In the genomic region with DNA sequence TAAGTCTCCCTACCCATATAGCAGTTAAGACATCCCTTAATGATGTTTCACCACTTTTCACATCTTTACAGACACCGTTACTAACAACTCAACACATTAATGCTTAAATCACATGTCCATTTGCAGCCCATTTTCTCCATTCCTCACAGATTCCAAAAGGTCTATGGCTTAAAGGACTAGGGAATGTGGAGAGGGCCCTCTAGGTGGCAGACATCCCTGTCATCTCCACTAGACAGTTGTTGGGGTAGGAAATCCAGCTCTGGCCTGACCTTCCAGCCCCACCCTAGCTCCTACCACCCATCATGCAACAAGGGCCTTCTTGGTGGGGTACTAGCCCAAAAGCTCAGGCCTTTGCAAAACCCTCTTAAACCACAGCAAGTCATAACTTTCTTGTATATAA, we compare ENCODE assay signal across 19 cellular contexts. TPM values are rescaled to one million over a fixed set of nuclear protein-coding genes. Genes with fewer than 3 reads are reported as not detected.
DNase-seq lines count a peak whose midpoint lies in the region; ATAC-seq, FAIRE-seq and TF ChIP-seq lines count a peak whose summit lies in the region.
"Had no signal": no experiment of that assay in that cellular context is flagged by ENCODE, and none has a peak within 500 bp of the region (broad histone marks: within the 10 kb centered on the region; RNA-seq: fewer than 3 reads in every experiment).

No MANE protein-coding gene starts in this region.

- no peak overlapping the region for H3K27ac ChIP-seq in A549
- H3K27ac ChIP-seq: GM23248, thyroid gland had no signal

- TF ChIP-seq RAD21 in A549 (conservative IDR thresholded peaks at IDR 0.05 in 1 of 2, IDR thresholded peaks at IDR 0.05 in 1 of 2): peak in 1 of 2 experiments; percentile 29; a peak in 1 of 5 replicates

- CTCF ChIA-PET in A549 (lab: Yijun Ruan, JAX): interaction anchor here (0.6 to 2.1 kb wide), 7 partner anchors 9 to 378 kb away, joined by 3 to 5 read pairs (median 3); no protein-coding TSS in a partner anchor

- H3K9me3 ChIP-seq in A549: no peaks in the 10 kb centered on the region
- H3K9me3 ChIP-seq: thyroid gland had no signal

- H3K4me3 ChIP-seq in A549 (no peak overlapping the region), fibroblast of pulmonary artery (replicated peaks; ENCODE audit: low read depth, low read length) (no peak overlapping the region)
- H3K4me3 ChIP-seq: GM23248, thyroid gland had no signal

- TF ChIP-seq EP300 in A549 (IDR thresholded peaks at IDR 0.05): no peak

- WGBS in A549 (ENCODE audit: missing lambda C conversion rate): 26% methylated on average over 1 of the region's 1 CpG

- ATAC-seq in A549 (peak; percentile 74 to 86; a peak in 5 of 6 replicates), HG02973 (IDR thresholded peaks at IDR 0.05; ENCODE audit: unreplicated experiment) (no peak), GM19035 (IDR thresholded peaks at IDR 0.05; ENCODE audit: unreplicated experiment) (no peak)
- no peak for ATAC-seq in stimulated activated naive CD8-positive, alpha-beta T cell treated with anti-CD3 and anti-CD28 coated beads, Interleukin-15, Interleukin-2, amounts not matched to agents 100 U/mL and 50 U/mL, for 24 hours

- TF ChIP-seq CTCF in A549 (IDR thresholded peaks at IDR 0.05) (peak; percentile 23; the same call in 1 of the 3 replicates), D721Med (IDR thresholded peaks at IDR 0.05; ENCODE audit: insufficient read depth, missing control alignments) (peak; percentile 9), fibroblast of pulmonary artery (IDR thresholded peaks at IDR 0.05; ENCODE audit: low read length, missing control alignments) (peak; percentile 10)

- POLR2A ChIA-PET in A549 (lab: Yijun Ruan, JAX): no interaction called here

- DNase-seq in A549 (ENCODE audit: low read depth in 1 of 2, low spot score in 1 of 2) (peak; percentile 29 to 38), D721Med (ENCODE audit: insufficient read length, low spot score) (no peak), RPMI7951 (ENCODE audit: low read depth) (peak; percentile 32), fibroblast of pulmonary artery (ENCODE audit: low read depth) (no peak), NCI-H1694 (lab: John Stamatoyannopoulos, UW) (no peak)
- no peak for DNase-seq in stimulated activated naive CD8-positive, alpha-beta T cell treated with anti-CD3 and anti-CD28 coated beads, Interleukin-15, Interleukin-2, amounts not matched to agents 100 U/mL and 50 U/mL, for 24 hours
- DNase-seq: activated B cell treated with CpG ODN at 0.5 μM for 24 hours; activated CD8-positive, alpha-beta memory T cell treated with anti-CD3 and anti-CD28 coated beads for 24 hours; caudate nucleus; CD4-positive, CD25-positive, alpha-beta regulatory T cell; GM23248; NCI-H1930; NCI-H524 treated with DMSO at 0.1 percent for 48 hours; small intestine; stimulated activated CD4-positive, alpha-beta T cell treated with anti-CD3 and anti-CD28 coated beads, Interleukin-4, amount 100 ng/mL, for 4 hours; thyroid gland had no signal

- TF ChIP-seq POLR2A in A549 (IDR thresholded peaks at IDR 0.05; ENCODE audit: low read length): no peak

- FAIRE-seq in A549 (lab: Jason Lieb, UNC) (peak; percentile 23), D721Med (lab: Jason Lieb, UNC) (no peak)
- FAIRE-seq: RCC 7860, small intestine had no signal

- H3K4me1 ChIP-seq in A549: no peaks in the 10 kb centered on the region
- H3K4me1 ChIP-seq: thyroid gland had no signal

- H3K4me2 ChIP-seq in A549: no peak overlapping the region

TF ChIP-seq in A549, 52 proteins besides CTCF, POLR2A, EP300 and RAD21:
- TF ChIP-seq RNF2 (IDR thresholded peaks at IDR 0.05; ENCODE audit: borderline replicate concordance, low read depth): no peak

RNA-seq across cellular contexts. Expression of a gene that starts 25.2 kb away (rescaled TPM):
- polyA plus RNA-seq in A549 (2011; rRNA removed) (7.0 and 7.7 TPM in 2 replicates), A549 (2017; fragmentation: RNase III; extraction: RNeasy Plus Mini Kit Qiagen cat#74134 plus additional on column Dnase treatment) (2.7 to 2.8 TPM (median 2.7 TPM) in 3 replicates)
- 2.6 and 2.8 TPM in 2 replicates for polyA plus RNA-seq in A549 (2012; cell fraction: cytosol; rRNA removed)
- polyA plus RNA-seq in A549 (2012; cell fraction: nucleus; rRNA removed): 3.8 and 4.6 TPM in 2 replicates
- polyA minus RNA-seq in A549 (2011; rRNA and poly(A)+ RNA removed): 8.8 and 10.3 TPM in 2 replicates
- 6.1 and 12.1 TPM in 2 replicates for total RNA-seq in RPMI7951 (2014; rRNA removed; shearing (Covaris generic))
- total RNA-seq: activated B cell treated with CpG ODN at 0.5 μM for 24 hours; CD4-positive, CD25-positive, alpha-beta regulatory T cell had no signal

Comparison
In these comparisons a context has a peak if more than half of its experiments do, and no peak if none do; other contexts are left out.
1. ATAC-seq: peak in A549 (2 of 2); none in HG02973 (single experiment), stimulated activated naive CD8-positive, alpha-beta T cell treated with anti-CD3 and anti-CD28 coated beads, Interleukin-15, Interleukin-2, amounts not matched to agents 100 U/mL and 50 U/mL, for 24 hours (single experiment) and GM19035 (single experiment).
2. DNase-seq: peak in A549 (2 of 2) and RPMI7951 (single experiment); none in D721Med (single experiment), fibroblast of pulmonary artery (single experiment), stimulated activated naive CD8-positive, alpha-beta T cell treated with anti-CD3 and anti-CD28 coated beads, Interleukin-15, Interleukin-2, amounts not matched to agents 100 U/mL and 50 U/mL, for 24 hours (single experiment) and NCI-H1694 (single experiment).
3. Peak in every context shown above with its lines, with median percentiles within 50 percentile points of each other: CTCF ChIP-seq.